ENCODE assay signal across 7 cellular contexts in genomic region chr6:36678488-36679042, GRCh38. TPM values are rescaled to one million over a fixed set of nuclear protein-coding genes. Genes with fewer than 3 reads are reported as not detected.
DNase-seq lines count a peak whose midpoint lies in the region; ATAC-seq, FAIRE-seq and TF ChIP-seq lines count a peak whose summit lies in the region.

CDKN1A (plus strand) TSS chr6:36678714; CDS start chr6:36684102, 5,388 bp downstream.

- H3K4me1 ChIP-seq in mammary epithelial cell (ENCODE audit: insufficient read depth, low read length), result peaks cover 59% of the 10 kb centered on the region
- H3K4me1 ChIP-seq in smooth muscle cell (ENCODE audit: low read depth), result peaks cover 40% of the 10 kb centered on the region

- ATAC-seq in HG03095 (IDR thresholded peaks at IDR 0.05; ENCODE audit: unreplicated experiment), result peak; percentile 52

- H4K20me1 ChIP-seq in mammary epithelial cell (ENCODE audit: insufficient read depth, low read length) (peaks cover 8% of the 10 kb centered on the region), smooth muscle cell (ENCODE audit: low read depth) (peaks cover 50% of the 10 kb centered on the region)

- peak; percentile 62 for DNase-seq in GM18507 (ENCODE audit: extremely low spot score, insufficient read length, low read depth)
- peak; percentile 84 for DNase-seq in NCI-H2171 (lab: John Stamatoyannopoulos, UW)
- DNase-seq in WERI-Rb-1, result peak; percentile 93
- DNase-seq in mammary epithelial cell, result peak; percentile 94
- peak; percentile 90 for DNase-seq in iPS-NIHi7 (ENCODE audit: extremely low spot score)
- peak; percentile 88 for DNase-seq in smooth muscle cell (lab: John Stamatoyannopoulos, UW; ENCODE audit: unreplicated experiment)

- H3K9ac ChIP-seq in mammary epithelial cell (ENCODE audit: insufficient read depth, low read length), result peak within 1 kb of the TSS; percentile 98
- peak within 1 kb of the TSS; percentile 95 for H3K9ac ChIP-seq in smooth muscle cell (ENCODE audit: low read depth)

- in situ Hi-C loops in mammary epithelial cell (cut with MboI; ENCODE audit: low sequenced_read_pairs in 2 of 2), result loop anchor here in 1 of 2 donors (10.0 kb wide), 1 partner anchor 54 kb away; no protein-coding TSS in a partner anchor

- H3K9me3 ChIP-seq in WERI-Rb-1 (ENCODE audit: severe bottlenecking), result no peaks in the 10 kb centered on the region
- no peaks in the 10 kb centered on the region for H3K9me3 ChIP-seq in mammary epithelial cell (replicated peaks; ENCODE audit: insufficient read depth, low read length)
- H3K9me3 ChIP-seq in smooth muscle cell (replicated peaks; ENCODE audit: low read depth), result no peaks in the 10 kb centered on the region

- WGBS in mammary epithelial cell (ENCODE audit: low coverage, missing lambda C conversion rate), result 0% methylated on average over 9 of the region's 63 CpGs
- 1% methylated on average over 44 of the region's 63 CpGs for WGBS in smooth muscle cell (ENCODE audit: low lambda C conversion rate)

- H3K27ac ChIP-seq in WERI-Rb-1 (peak within 1 kb of the TSS; percentile 95), mammary epithelial cell (ENCODE audit: insufficient read depth, low read depth, low read length) (peak within 1 kb of the TSS; percentile 93), smooth muscle cell (ENCODE audit: low read depth) (peak within 1 kb of the TSS; percentile 99)

- H3K4me3 ChIP-seq in WERI-Rb-1 (ENCODE audit: low read depth, low read length), result peak within 1 kb of the TSS; percentile 81
- H3K4me3 ChIP-seq in mammary epithelial cell (replicated peaks in 1 of 3; ENCODE audit: insufficient read depth in 1 of 3, low read depth in 2 of 3, low read length in 3 of 3), result peak within 1 kb of the TSS; percentile 91 to 98 (median 96)
- H3K4me3 ChIP-seq in smooth muscle cell, result peak within 1 kb of the TSS; percentile 92

- peak; percentile 70 for FAIRE-seq in GM18507 (lab: Jason Lieb, UNC)

- peaks cover 49% of the 10 kb centered on the region for H3F3A ChIP-seq in smooth muscle cell (ENCODE audit: low read depth)

- peak within 1 kb of the TSS; percentile 88 for H3K4me2 ChIP-seq in mammary epithelial cell (ENCODE audit: insufficient read depth, low read depth, low read length)
- peak within 1 kb of the TSS; percentile 98 for H3K4me2 ChIP-seq in smooth muscle cell

- intact Hi-C loops in mammary epithelial cell (cut with micrococcal nuclease), result no loop called here

- dilution Hi-C loops in mammary epithelial cell (cut with HindIII; ENCODE audit: low sequenced_read_pairs), result no loop called here

- peaks cover 41% of the 10 kb centered on the region for H3K36me3 ChIP-seq in WERI-Rb-1
- H3K36me3 ChIP-seq in mammary epithelial cell (ENCODE audit: insufficient read depth, low read length), result peaks cover 7% of the 10 kb centered on the region
- H3K36me3 ChIP-seq in smooth muscle cell (ENCODE audit: low read depth), result peaks cover 6% of the 10 kb centered on the region

- H3K27me3 ChIP-seq in WERI-Rb-1 (ENCODE audit: insufficient read depth, low read depth, severe bottlenecking), result no peaks in the 10 kb centered on the region
- no peaks in the 10 kb centered on the region for H3K27me3 ChIP-seq in mammary epithelial cell (ENCODE audit: insufficient read depth, low read length)
- H3K27me3 ChIP-seq in smooth muscle cell (ENCODE audit: low read depth), result no peaks in the 10 kb centered on the region

- peak within 1 kb of the TSS; percentile 0 for H2AFZ ChIP-seq in mammary epithelial cell (ENCODE audit: low read depth, low read length)
- H2AFZ ChIP-seq in smooth muscle cell (ENCODE audit: low read depth), result no peak within 1 kb of the TSS

- no peak for TF ChIP-seq CTCF in WERI-Rb-1 (IDR thresholded peaks at IDR 0.05; ENCODE audit: low read depth, low read length)
- no peak for TF ChIP-seq CTCF in mammary epithelial cell (conservative IDR thresholded peaks at IDR 0.05 in 1 of 2, IDR thresholded peaks at IDR 0.05 in 1 of 2; ENCODE audit: extremely low read depth in 1 of 2, insufficient read depth in 1 of 2, low read depth in 1 of 2, low read length in 2 of 2)
- no peak for TF ChIP-seq CTCF in smooth muscle cell (IDR thresholded peaks at IDR 0.05; ENCODE audit: borderline replicate concordance, insufficient read depth, poor library complexity, severe bottlenecking)

- H3K79me2 ChIP-seq in mammary epithelial cell (ENCODE audit: insufficient read depth, low read length) (peaks cover 62% of the 10 kb centered on the region), smooth muscle cell (ENCODE audit: low read depth) (peaks cover 47% of the 10 kb centered on the region)

- no TSS peak for BruUV-seq in mammary epithelial cell (replicated peaks; lab: Mats Ljungman, UMichigan)

- CTCF ChIA-PET in mammary epithelial cell (lab: Charles Lee; ENCODE audit: low non-redundant PET), result interaction anchor here (0.6 kb wide), 1 partner anchor 1997 kb away, joined by 36 read pairs; no protein-coding TSS in a partner anchor

RNA-seq across cellular contexts. Expression of gene CDKN1A, which starts in this region (rescaled TPM):
- total RNA-seq in mammary epithelial cell, result 100 to 1,000 TPM; 687 to 707 TPM
- polyA plus RNA-seq in mammary epithelial cell, result 414 TPM
- 451 TPM for polyA minus RNA-seq in mammary epithelial cell
- total RNA-seq in smooth muscle cell, result 859 and 967 TPM in 2 replicates
- polyA plus RNA-seq in smooth muscle cell, result 1,623 and 1,633 TPM in 2 replicates

Comparison
In these comparisons a context has a peak if more than half of its experiments do, and no peak if none do; other contexts are left out.
1. Peak in every context shown above with its lines: DNase-seq, ATAC-seq, H3K4me3 ChIP-seq and H3K27ac ChIP-seq.